ENCODE assay signal across 19 cellular contexts in genomic region chr16:81558077-81558443, GRCh38.
DNase-seq lines count a peak whose midpoint lies in the region; ATAC-seq, FAIRE-seq and TF ChIP-seq lines count a peak whose summit lies in the region.
"Had no signal": no experiment of that assay in that cellular context is flagged by ENCODE, and none has a peak within 500 bp of the region (broad histone marks: within the 10 kb centered on the region; RNA-seq: fewer than 3 reads in every experiment).

No MANE protein-coding gene starts in this region.

- H3K4me1 ChIP-seq in body of pancreas, result peaks cover 39% of the 10 kb centered on the region
- peaks cover 37% of the 10 kb centered on the region for H3K4me1 ChIP-seq in lower lobe of right lung
- peaks cover 64 to 90% (median 75%) of the 10 kb centered on the region in 4 donors for H3K4me1 ChIP-seq in stomach
- H3K4me1 ChIP-seq in adrenal gland (replicated peaks in 1 of 2), result peaks cover 19 to 46% of the 10 kb centered on the region in 2 donors

- TF ChIP-seq POLR2A in body of pancreas (IDR thresholded peaks at IDR 0.05) (no peak), stomach (IDR thresholded peaks at IDR 0.05) (no peak), GM12891 (IDR thresholded peaks at IDR 0.05; ENCODE audit: low read depth, low read length) (no peak), adrenal gland (IDR thresholded peaks at IDR 0.05) (no peak)

- no peak for TF ChIP-seq EP300 in stomach (IDR thresholded peaks at IDR 0.05)

- intact Hi-C loops in body of pancreas (cut with DNase I) (no loop called here), lower lobe of right lung (cut with DNase I) (no loop called here), stomach (cut with DNase I; ENCODE audit: low total_unique reads) (no loop called here), adrenal gland (cut with DNase I) (no loop called here)

- H3K36me3 ChIP-seq in body of pancreas (replicated peaks in 1 of 2; ENCODE audit: insufficient read depth in 1 of 2, low read depth in 2 of 2) (no peaks in the 10 kb centered on the region), lower lobe of right lung (no peaks in the 10 kb centered on the region), stomach (no peaks in the 10 kb centered on the region), adrenal gland (replicated peaks in 1 of 2) (no peaks in the 10 kb centered on the region)
- H3K36me3 ChIP-seq: heart right ventricle, left ventricle myocardium inferior, upper lobe of left lung had no signal

- H3K9me3 ChIP-seq in body of pancreas (no peaks in the 10 kb centered on the region), lower lobe of right lung (no peaks in the 10 kb centered on the region), stomach (no peaks in the 10 kb centered on the region), adrenal gland (replicated peaks in 1 of 3) (no peaks in the 10 kb centered on the region)
- H3K9me3 ChIP-seq: heart right ventricle, left ventricle myocardium inferior, upper lobe of left lung had no signal

- TF ChIP-seq CTCF in body of pancreas (IDR thresholded peaks at IDR 0.05), result no peak
- no peak for TF ChIP-seq CTCF in lower lobe of right lung (IDR thresholded peaks at IDR 0.05)
- TF ChIP-seq CTCF in stomach (IDR thresholded peaks at IDR 0.05), result no peak
- no peak for TF ChIP-seq CTCF in adrenal gland (IDR thresholded peaks at IDR 0.05)

- H3K27me3 ChIP-seq in body of pancreas (no peaks in the 10 kb centered on the region), lower lobe of right lung (ENCODE audit: low read depth) (no peaks in the 10 kb centered on the region), stomach (no peaks in the 10 kb centered on the region), adrenal gland (no peaks in the 10 kb centered on the region)
- H3K27me3 ChIP-seq: heart right ventricle, upper lobe of left lung had no signal

- DNase-seq in DMS153 treated with DMSO at 0.1 percent for 48 hours (lab: John Stamatoyannopoulos, UW; ENCODE audit: unreplicated experiment) (peak; percentile 51), body of pancreas (no peak), lower lobe of right lung (peak; percentile 21), stomach (no peak), GM12891 (ENCODE audit: insufficient read length, low spot score) (no peak), adrenal gland (no peak)
- DNase-seq: activated CD8-positive, alpha-beta T cell treated with anti-CD3 and anti-CD28 coated beads, Interleukin-2, amount 10 ng/mL, durations not matched to agents 7 days and 5 days; activated naive CD4-positive, alpha-beta T cell treated with anti-CD3 and anti-CD28 coated beads for 36 hours; foreskin fibroblast; heart right ventricle; left ventricle myocardium inferior; NCI-H1694 treated with DMSO at 0.1 percent for 48 hours; OCI-M1; right cardiac atrium; SHP77 treated with DMSO at 0.1 percent for 48 hours; SW 1271 had no signal

- H3K27ac ChIP-seq in body of pancreas (peak overlapping the region; percentile 68 to 88 (median 82)), lower lobe of right lung (peak overlapping the region; percentile 69), stomach (peak overlapping the region; percentile 71 to 84 (median 83)), adrenal gland (no peak overlapping the region)
- H3K27ac ChIP-seq: heart right ventricle, left ventricle myocardium inferior had no signal

- no peak overlapping the region for H3K4me3 ChIP-seq in body of pancreas
- no peak overlapping the region for H3K4me3 ChIP-seq in lower lobe of right lung
- H3K4me3 ChIP-seq in stomach, result no peak overlapping the region
- no peak overlapping the region for H3K4me3 ChIP-seq in adrenal gland
- H3K4me3 ChIP-seq: heart right ventricle, left ventricle myocardium inferior, upper lobe of left lung had no signal

- 64 to 65% methylated on average over 13 to 15 of the region's 15 CpGs for WGBS in body of pancreas, 2 donors
- 69 to 76% (median 72%) methylated on average over 15 of the region's 15 CpGs for WGBS in stomach, 5 donors
- 88 to 92% (median 90%) methylated on average over 15 of the region's 15 CpGs for WGBS in adrenal gland, 4 donors

- no peak for ATAC-seq in body of pancreas
- ATAC-seq in lower lobe of right lung, result no peak
- no peak for ATAC-seq in GM18909 (IDR thresholded peaks at IDR 0.05; ENCODE audit: poor library complexity, unreplicated experiment)
- ATAC-seq: activated CD4-positive, CD25-positive, alpha-beta regulatory T cell treated with anti-CD3 and anti-CD28 coated beads, Interleukin-2, amount 50 U/mL, for 24 hours had no signal

- FAIRE-seq in GM12891 (lab: Jason Lieb, UNC), result no peak

TF ChIP-seq in GM12891, 5 proteins besides CTCF, POLR2A, EP300 and RAD21:
- no peak for TF ChIP-seq SPI1 (IDR thresholded peaks at IDR 0.05; ENCODE audit: low read depth, low read length)
- TF ChIP-seq PAX5 (IDR thresholded peaks at IDR 0.05; ENCODE audit: insufficient read depth, low read length, severe bottlenecking), result no peak
- no peak for TF ChIP-seq POLR2AphosphoS5 (IDR thresholded peaks at IDR 0.05; ENCODE audit: low read depth, low read length)
- no peak for TF ChIP-seq TAF1 (IDR thresholded peaks at IDR 0.05; ENCODE audit: low read depth, low read length)
- no peak for TF ChIP-seq POU2F2 (IDR thresholded peaks at IDR 0.05; ENCODE audit: low read depth, low read length)

Comparison
In these comparisons a context has a peak if more than half of its experiments do, and no peak if none do; other contexts are left out.
1. DNase-seq: peak in DMS153 treated with DMSO at 0.1 percent for 48 hours (single experiment) and lower lobe of right lung (single experiment); none in body of pancreas (0 of 4), stomach (single experiment), GM12891 (single experiment) and adrenal gland (0 of 7).
2. H3K27ac ChIP-seq: peak in body of pancreas (4 of 4), lower lobe of right lung (single experiment) and stomach (5 of 5); none in adrenal gland (0 of 5).